Comparison of ENCODE assay signal across 8 cellular contexts in the genomic region with DNA sequence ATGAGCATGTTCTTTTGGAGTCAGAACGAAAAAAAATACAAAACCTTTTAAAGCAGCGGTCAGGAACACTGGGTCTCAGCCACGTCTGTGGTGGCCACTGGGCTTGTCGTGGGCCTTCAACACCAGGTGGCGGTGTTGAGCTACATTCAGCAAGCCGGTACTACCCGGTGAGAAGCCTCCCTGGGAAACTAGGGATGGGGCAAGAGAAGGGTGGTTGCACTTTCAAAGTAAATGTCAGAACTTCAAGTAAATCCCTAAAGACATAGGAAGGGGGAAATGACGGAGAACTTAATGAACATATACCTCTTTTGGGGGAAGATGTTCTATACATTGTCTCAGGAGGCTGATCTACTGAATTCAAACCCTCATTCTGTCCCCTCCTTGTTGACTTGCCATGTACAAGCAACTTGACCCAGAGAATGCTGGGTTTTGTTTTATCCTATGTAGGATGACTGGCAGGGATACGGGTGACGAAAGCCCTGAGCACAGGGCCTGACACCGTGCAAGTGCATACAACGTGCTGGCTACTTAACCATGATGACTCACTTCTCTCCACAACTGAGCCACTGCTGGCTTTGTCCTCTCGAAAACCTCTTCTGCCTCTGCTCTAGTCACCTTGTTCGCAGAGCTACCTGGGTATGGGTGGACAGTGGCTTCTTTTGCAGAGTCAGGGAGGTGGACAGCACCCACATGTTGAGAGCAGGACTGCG. TPM values are rescaled to one million over a fixed set of nuclear protein-coding genes. Genes with fewer than 3 reads are reported as not detected.
DNase-seq lines count a peak whose midpoint lies in the region; ATAC-seq and TF ChIP-seq lines count a peak whose summit lies in the region.

No MANE protein-coding gene starts in this region.

- no peaks in the 10 kb centered on the region for H3K27me3 ChIP-seq in Peyer's patch

- peak; percentile 65 for ATAC-seq in GM19438 (IDR thresholded peaks at IDR 0.05; ENCODE audit: low read depth, unreplicated experiment)
- peak; percentile 80 for ATAC-seq in stimulated activated naive CD8-positive, alpha-beta T cell treated with anti-CD3 and anti-CD28 coated beads, Interleukin-15, amount 100 ng/mL, for 72 hours

- TF ChIP-seq POLR2A in Peyer's patch (IDR thresholded peaks at IDR 0.05) = no peak

- H3K4me1 Mint-ChIP-seq in neural crest cell = peaks cover 4% of the 10 kb centered on the region
- H3K4me1 Mint-ChIP-seq in stimulated activated naive CD8-positive, alpha-beta T cell treated with anti-CD3 and anti-CD28 coated beads, Interleukin-15, amount 100 ng/mL, for 72 hours = peaks cover 6% of the 10 kb centered on the region

- H3K36me3 ChIP-seq in Peyer's patch = no peaks in the 10 kb centered on the region

- no peak overlapping the region for H3K27ac Mint-ChIP-seq in neural crest cell (ENCODE audit: unreplicated experiment)
- H3K27ac Mint-ChIP-seq in stimulated activated naive CD8-positive, alpha-beta T cell treated with anti-CD3 and anti-CD28 coated beads, Interleukin-15, amount 100 ng/mL, for 72 hours = no peak overlapping the region

- no peaks in the 10 kb centered on the region for H3K9me3 ChIP-seq in Peyer's patch

- no peak overlapping the region for H3K4me3 Mint-ChIP-seq in neural crest cell
- no peak overlapping the region for H3K4me3 Mint-ChIP-seq in stimulated activated naive CD8-positive, alpha-beta T cell treated with anti-CD3 and anti-CD28 coated beads, Interleukin-15, amount 100 ng/mL, for 72 hours

- no peak overlapping the region for H3K27ac ChIP-seq in Peyer's patch

- H3K4me3 ChIP-seq in Peyer's patch (no peak overlapping the region), fibroblast of pulmonary artery (replicated peaks; ENCODE audit: low read depth, low read length) (no peak overlapping the region)

- H3K36me3 Mint-ChIP-seq in neural crest cell (ENCODE audit: low read depth) = peaks cover 3% of the 10 kb centered on the region

- peak; percentile 75 for DNase-seq in CD1c-positive myeloid dendritic cell (ENCODE audit: extremely low spot score)
- peak; percentile 91 for DNase-seq in HuH-7 (ENCODE audit: low spot score)
- peak; percentile 61 to 89 (median 78) for DNase-seq in Peyer's patch
- DNase-seq in activated T-cell treated with anti-CD3 and anti-CD28 coated beads, Interleukin-2, amount 50 U/mL, for 48 hours = peak; percentile 77 to 81
- peak; percentile 85 for DNase-seq in fibroblast of pulmonary artery (ENCODE audit: low read depth)
- peak; percentile 84 for DNase-seq in neural crest cell (ENCODE audit: low read depth, low spot score)
- peak; percentile 62 to 67 for DNase-seq in stimulated activated naive CD8-positive, alpha-beta T cell treated with anti-CD3 and anti-CD28 coated beads, Interleukin-15, amount 100 ng/mL, for 72 hours

- H3K27me3 Mint-ChIP-seq in neural crest cell (ENCODE audit: low read depth) = peaks cover 11% of the 10 kb centered on the region
- H3K27me3 Mint-ChIP-seq in stimulated activated naive CD8-positive, alpha-beta T cell treated with anti-CD3 and anti-CD28 coated beads, Interleukin-15, amount 100 ng/mL, for 72 hours = peaks cover 21% of the 10 kb centered on the region

- no peaks in the 10 kb centered on the region for H3K9me3 Mint-ChIP-seq in neural crest cell
- H3K9me3 Mint-ChIP-seq in stimulated activated naive CD8-positive, alpha-beta T cell treated with anti-CD3 and anti-CD28 coated beads, Interleukin-15, amount 100 ng/mL, for 72 hours = no peaks in the 10 kb centered on the region

- no peaks in the 10 kb centered on the region for H3K4me1 ChIP-seq in Peyer's patch

- peak; percentile 49 to 85 (median 71) for TF ChIP-seq CTCF in Peyer's patch (IDR thresholded peaks at IDR 0.05)
- TF ChIP-seq CTCF in fibroblast of pulmonary artery (IDR thresholded peaks at IDR 0.05; ENCODE audit: low read length, missing control alignments) = peak; percentile 96
- peak; percentile 96 for TF ChIP-seq CTCF in neural crest cell (conservative IDR thresholded peaks at IDR 0.05)

RNA-seq across cellular contexts. Expression of gene BAMBI, which starts 49.0 kb away (rescaled TPM):
- total RNA-seq in Peyer's patch (10 to 100 TPM in 1 of 4 donors, 1 to 10 TPM in 1, under 1 TPM in 1, not detected in 1; 0.53 to 10.7 (median 2.5) TPM), neural crest cell (4.8 and 5.5 TPM in 2 replicates)
